In genomic region chr7:40866601-40867000, GRCh38 we compare ENCODE assay signal across 1 cellular context.
TF ChIP-seq lines count a peak whose summit lies in the region.

No MANE protein-coding gene starts in this region.

TF ChIP-seq in H1, 55 proteins besides CTCF, POLR2A, EP300 and RAD21 (continued from another document):
- TF ChIP-seq CTBP2 (IDR thresholded peaks at IDR 0.05; ENCODE audit: borderline replicate concordance, insufficient read depth, insufficient read length, low read length) (no peak), ATF3 (IDR thresholded peaks at IDR 0.05; ENCODE audit: insufficient read depth, low read depth, low read length) (no peak), NANOG (IDR thresholded peaks at IDR 0.05; ENCODE audit: insufficient read depth, low read depth, low read length, poor library complexity, severe bottlenecking) (no peak), CEBPB (IDR thresholded peaks at IDR 0.05; ENCODE audit: low read depth, low read length) (no peak), NRF1 (IDR thresholded peaks at IDR 0.05; ENCODE audit: low read depth, low read length) (no peak), HDAC6 (IDR thresholded peaks at IDR 0.05; ENCODE audit: low read depth, low read length) (no peak), SP2 (IDR thresholded peaks at IDR 0.05; ENCODE audit: low read length) (no peak), SP1 (IDR thresholded peaks at IDR 0.05; ENCODE audit: low read depth, low read length) (no peak), HDAC2 (IDR thresholded peaks at IDR 0.05; ENCODE audit: borderline replicate concordance in 1 of 2, low read depth in 2 of 2, low read length in 2 of 2) (no peak), PHF8 (conservative IDR thresholded peaks at IDR 0.05; ENCODE audit: low read depth, low read length) (no peak), GTF2F1 (IDR thresholded peaks at IDR 0.05; ENCODE audit: borderline replicate concordance, low read depth, low read length) (no peak), CHD7 (IDR thresholded peaks at IDR 0.05; ENCODE audit: insufficient replicate concordance, low read length) (no peak)
